ENCODE assay signal across 20 cellular contexts in genomic region chr4:56310401-56310800, GRCh38.
DNase-seq lines count a peak whose midpoint lies in the region; ATAC-seq and TF ChIP-seq lines count a peak whose summit lies in the region.
"Had no signal": no experiment of that assay in that cellular context is flagged by ENCODE, and none has a peak within 500 bp of the region (broad histone marks: within the 10 kb centered on the region; RNA-seq: fewer than 3 reads in every experiment).

No MANE protein-coding gene starts in this region.

- H3K4me2 ChIP-seq in OCI-LY7 (ENCODE audit: low read length), result no peak overlapping the region
- H3K4me2 ChIP-seq: BLaER1 treated with 17β-estradiol and CSF1 and Interleukin-3, amounts not matched to agents 10 nM and 100 nM had no signal

- no peaks in the 10 kb centered on the region for H3K27me3 Mint-ChIP-seq in neural crest cell (ENCODE audit: low read depth)
- no peaks in the 10 kb centered on the region for H3K27me3 Mint-ChIP-seq in activated CD8-positive, alpha-beta T cell treated with anti-CD3 and anti-CD28 coated beads for 36 hours
- H3K27me3 Mint-ChIP-seq: CD4-positive, alpha-beta T cell; IgD-negative memory B cell had no signal

- H3K79me2 ChIP-seq in OCI-LY7 (ENCODE audit: insufficient read depth, low read depth, low read length), result no peaks in the 10 kb centered on the region

- POLR2A ChIA-PET in OCI-LY7 (lab: Charles Lee), result no interaction called here
- POLR2A ChIA-PET in activated CD8-positive, alpha-beta T cell treated with anti-CD3 and anti-CD28 coated beads for 36 hours (lab: Charles Lee), result no interaction called here

- BruUV-seq in OCI-LY7 (replicated peaks; lab: Mats Ljungman, UMichigan), result no TSS peak

- no peaks in the 10 kb centered on the region for H3K4me1 Mint-ChIP-seq in neural crest cell
- H3K4me1 Mint-ChIP-seq in activated CD8-positive, alpha-beta T cell treated with anti-CD3 and anti-CD28 coated beads for 36 hours (ENCODE audit: low read depth), result no peaks in the 10 kb centered on the region
- H3K4me1 Mint-ChIP-seq: IgD-negative memory B cell had no signal

- H3K36me3 ChIP-seq in OCI-LY7 (ENCODE audit: insufficient read depth, low read length), result peaks cover 4% of the 10 kb centered on the region
- H3K36me3 ChIP-seq: SJSA1 had no signal

- CTCF ChIA-PET in OCI-LY7 (lab: Charles Lee; ENCODE audit: unreplicated experiment), result no interaction called here
- CTCF ChIA-PET in activated CD8-positive, alpha-beta T cell treated with anti-CD3 and anti-CD28 coated beads for 36 hours (lab: Charles Lee), result no interaction called here

- no peaks in the 10 kb centered on the region for H4K20me1 ChIP-seq in OCI-LY7 (ENCODE audit: insufficient read depth, low read length)
- H4K20me1 ChIP-seq: BLaER1 treated with 17β-estradiol and CSF1 and Interleukin-3, amounts not matched to agents 10 nM and 100 nM had no signal

- DNase-seq in Ammon's horn (ENCODE audit: low spot score) (peak; percentile 53), OCI-LY7 (ENCODE audit: low spot score) (peak; percentile 8), neural crest cell (ENCODE audit: low read depth, low spot score) (no peak), NCI-H1694 (lab: John Stamatoyannopoulos, UW) (no peak), NCI-H2081 treated with DMSO at 0.1 percent for 48 hours (lab: John Stamatoyannopoulos, UW) (no peak), DMS79 treated with DMSO at 0.1 percent for 48 hours (lab: John Stamatoyannopoulos, UW) (no peak)
- DNase-seq in activated CD8-positive, alpha-beta T cell treated with anti-CD3 and anti-CD28 coated beads for 36 hours, result no peak
- DNase-seq: CD4-positive, alpha-beta T cell; DND-41; NCI-H1048; NCI-H1417 treated with DMSO at 0.1 percent for 48 hours; NCI-H187; NCI-H526 treated with DMSO at 0.1 percent for 48 hours; Right ventricle myocardium superior; RPMI8226 had no signal

- no peaks in the 10 kb centered on the region for H3K9me3 ChIP-seq in OCI-LY7 (ENCODE audit: low read length)
- H3K9me3 ChIP-seq: SJSA1 had no signal

- no peaks in the 10 kb centered on the region for H3K27me3 ChIP-seq in layer of hippocampus (ENCODE audit: control insufficient read depth, insufficient read depth, low read length)
- H3K27me3 ChIP-seq: BLaER1 treated with 17β-estradiol and CSF1 and Interleukin-3, amounts not matched to agents 10 nM and 100 nM; SJSA1 had no signal

- H3K4me3 ChIP-seq in OCI-LY7 (ENCODE audit: low read depth, low read length, poor library complexity, severe bottlenecking), result no peak overlapping the region
- H3K4me3 ChIP-seq: BLaER1 treated with 17β-estradiol and CSF1 and Interleukin-3, amounts not matched to agents 10 nM and 100 nM; SJSA1 had no signal

- H3K9me3 Mint-ChIP-seq in neural crest cell, result no peaks in the 10 kb centered on the region
- no peaks in the 10 kb centered on the region for H3K9me3 Mint-ChIP-seq in activated CD8-positive, alpha-beta T cell treated with anti-CD3 and anti-CD28 coated beads for 36 hours
- H3K9me3 Mint-ChIP-seq: CD4-positive, alpha-beta T cell; IgD-negative memory B cell had no signal

- no peaks in the 10 kb centered on the region for H3K4me1 ChIP-seq in OCI-LY7 (ENCODE audit: insufficient read depth, low read length, poor library complexity, severe bottlenecking)

- intact Hi-C loops in OCI-LY7 (cut with micrococcal nuclease; ENCODE audit: unreplicated experiment), result no loop called here
- intact Hi-C loops in activated CD8-positive, alpha-beta T cell treated with anti-CD3 and anti-CD28 coated beads for 36 hours (cut with micrococcal nuclease), result no loop called here

- H2AFZ ChIP-seq in OCI-LY7 (ENCODE audit: low read length), result no peak overlapping the region

- H3K27ac Mint-ChIP-seq in neural crest cell (ENCODE audit: unreplicated experiment), result peak overlapping the region; percentile 83
- no peak overlapping the region for H3K27ac Mint-ChIP-seq in activated CD8-positive, alpha-beta T cell treated with anti-CD3 and anti-CD28 coated beads for 36 hours
- H3K27ac Mint-ChIP-seq: CD4-positive, alpha-beta T cell had no signal

- no peaks in the 10 kb centered on the region for H3K9me2 ChIP-seq in OCI-LY7 (ENCODE audit: insufficient read depth, low read length)

- H3K36me3 Mint-ChIP-seq in neural crest cell (ENCODE audit: low read depth), result peaks cover 10% of the 10 kb centered on the region
- H3K36me3 Mint-ChIP-seq in activated CD8-positive, alpha-beta T cell treated with anti-CD3 and anti-CD28 coated beads for 36 hours (ENCODE audit: low read depth), result no peaks in the 10 kb centered on the region

- TF ChIP-seq CTCF in OCI-LY7 (conservative IDR thresholded peaks at IDR 0.05; ENCODE audit: low read length) (no peak), neural crest cell (conservative IDR thresholded peaks at IDR 0.05) (no peak)
- no peak for TF ChIP-seq CTCF in activated CD8-positive, alpha-beta T cell treated with anti-CD3 and anti-CD28 coated beads for 36 hours (IDR thresholded peaks at IDR 0.05)

- no peak overlapping the region for H3K4me3 Mint-ChIP-seq in neural crest cell
- H3K4me3 Mint-ChIP-seq in activated CD8-positive, alpha-beta T cell treated with anti-CD3 and anti-CD28 coated beads for 36 hours, result no peak overlapping the region
- H3K4me3 Mint-ChIP-seq: CD4-positive, alpha-beta T cell; IgD-negative memory B cell had no signal

- H3K27ac ChIP-seq in OCI-LY7 (ENCODE audit: low read depth, low read length, poor library complexity, severe bottlenecking) (no peak overlapping the region), layer of hippocampus (ENCODE audit: low read depth, low read length) (peak overlapping the region; percentile 43)
- H3K27ac ChIP-seq: BLaER1 treated with 17β-estradiol and CSF1 and Interleukin-3, amounts not matched to agents 10 nM and 100 nM; HL-60; SJSA1 had no signal

- ATAC-seq in activated CD8-positive, alpha-beta T cell treated with anti-CD3 and anti-CD28 coated beads for 36 hours, result no peak

Comparison
In these comparisons a context has a peak if more than half of its experiments do, and no peak if none do; other contexts are left out.
1. DNase-seq: peak in Ammon's horn (single experiment) and OCI-LY7 (single experiment); none in neural crest cell (single experiment), NCI-H1694 (single experiment), activated CD8-positive, alpha-beta T cell treated with anti-CD3 and anti-CD28 coated beads for 36 hours (single experiment), NCI-H2081 treated with DMSO at 0.1 percent for 48 hours (single experiment) and DMS79 treated with DMSO at 0.1 percent for 48 hours (single experiment).